In the genomic region with DNA sequence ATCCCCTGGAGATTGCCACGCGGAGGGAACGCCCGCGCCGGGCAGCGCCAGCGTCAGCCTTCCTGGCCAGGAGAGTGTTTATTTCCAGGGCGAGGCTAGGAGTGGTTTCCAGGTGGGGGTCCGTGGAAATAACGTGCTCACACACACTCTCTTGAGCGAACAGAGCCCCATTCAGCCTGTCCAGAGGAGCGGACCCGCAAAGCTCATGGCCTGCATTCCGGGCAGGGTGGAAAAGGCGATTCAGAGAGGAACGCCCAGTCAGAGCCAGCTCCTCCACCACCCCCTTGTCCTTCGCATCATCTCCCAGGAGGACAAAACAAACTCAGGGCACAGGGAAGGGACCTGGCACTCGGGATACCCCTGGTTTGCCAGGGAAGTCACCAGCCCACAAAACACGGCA, we compare ENCODE assay signal across 32 cellular contexts. TPM values are rescaled to one million over a fixed set of nuclear protein-coding genes. Genes with fewer than 3 reads are reported as not detected.
"Had no signal": no experiment of that assay in that cellular context is flagged by ENCODE, and none has a peak within 500 bp of the region (broad histone marks: within the 10 kb centered on the region; RNA-seq: fewer than 3 reads in every experiment).

No MANE protein-coding gene starts in this region.

- H3K9ac ChIP-seq: KMS-11, SK-N-SH had no signal

- H3K36me3 Mint-ChIP-seq: activated CD8-positive, alpha-beta memory T cell treated with anti-CD3 and anti-CD28 coated beads, Interleukin-2, amount 10 ng/mL, durations not matched to agents 7 days and 5 days; activated naive CD8-positive, alpha-beta T cell treated with anti-CD3 and anti-CD28 coated beads for 36 hours; WTC11 had no signal

- H3K9me3 Mint-ChIP-seq: activated CD4-positive, alpha-beta memory T cell treated with anti-CD3 and anti-CD28 coated beads, Interleukin-2, amount 10 ng/mL, durations not matched to agents 7 days and 5 days; activated naive CD8-positive, alpha-beta T cell treated with anti-CD3 and anti-CD28 coated beads for 36 hours; activated T-cell treated with anti-CD3 and anti-CD28 coated beads, Interleukin-2, amount 50 U/mL, for 72 hours; activated T-helper 17 cell treated with anti-CD3 and anti-CD28 coated beads, Interleukin-2, amount 50 U/mL, for 72 hours; T-helper 1 cell treated with Interleukin-12 subunit alpha and Interleukin-12 subunit beta and Interleukin-4 antibody, amounts not matched to agents 30 μg/mL and 1 μg/mL, for 36 hours; T-helper 2 cell treated with Interferon-gamma antibody and Interleukin-4, amounts not matched to agents 5 μg/mL and 100 μg/mL, for 36 hours; WTC11 had no signal

- H3K27me3 Mint-ChIP-seq: activated CD4-positive, alpha-beta T cell treated with anti-CD3 and anti-CD28 coated beads for 36 hours; activated naive CD8-positive, alpha-beta T cell treated with anti-CD3 and anti-CD28 coated beads for 36 hours had no signal

- DNase-seq: activated CD4-positive, alpha-beta memory T cell treated with anti-CD3 and anti-CD28 coated beads, Interleukin-2, amount 10 ng/mL, durations not matched to agents 7 days and 5 days; activated CD4-positive, alpha-beta T cell treated with anti-CD3 and anti-CD28 coated beads for 36 hours; activated CD8-positive, alpha-beta memory T cell treated with anti-CD3 and anti-CD28 coated beads for 24 hours; activated CD8-positive, alpha-beta memory T cell treated with anti-CD3 and anti-CD28 coated beads, Interleukin-2, amount 10 ng/mL, durations not matched to agents 7 days and 5 days; activated CD8-positive, alpha-beta memory T cell treated with anti-CD3 and anti-CD28 coated beads, Interleukin-2, amount 50 U/mL, for 48 hours; activated effector memory CD4-positive, alpha-beta T cell treated with anti-CD3 and anti-CD28 coated beads, Interleukin-2, amount 50 U/mL, for 16 hours; activated naive CD4-positive, alpha-beta T cell; activated naive CD4-positive, alpha-beta T cell treated with anti-CD3 and anti-CD28 coated beads, Interleukin-2, amount 50 U/mL, for 16 hours; activated naive CD8-positive, alpha-beta T cell treated with anti-CD3 and anti-CD28 coated beads for 36 hours; activated T-cell treated with anti-CD3 and anti-CD28 coated beads, Interleukin-2, amount 50 U/mL, for 72 hours; amniotic stem cell; aorta; MM.1S; MV-4-11; NCI-H1092; NCI-H1436 treated with DMSO at 0.1 percent for 48 hours; NCI-H1694 treated with DMSO at 0.1 percent for 48 hours; NCI-H2029; NCI-H345; NCI-H524 treated with DMSO at 0.1 percent for 48 hours; RPMI8226; SHP77 treated with DMSO at 0.1 percent for 48 hours; SK-N-SH had no signal

- H3K27ac Mint-ChIP-seq: activated CD4-positive, alpha-beta memory T cell treated with anti-CD3 and anti-CD28 coated beads, Interleukin-2, amount 10 ng/mL, durations not matched to agents 7 days and 5 days; activated CD4-positive, alpha-beta T cell treated with anti-CD3 and anti-CD28 coated beads for 36 hours; activated CD8-positive, alpha-beta memory T cell treated with anti-CD3 and anti-CD28 coated beads, Interleukin-2, amount 10 ng/mL, durations not matched to agents 7 days and 5 days; activated naive CD8-positive, alpha-beta T cell treated with anti-CD3 and anti-CD28 coated beads for 36 hours; activated T-cell treated with anti-CD3 and anti-CD28 coated beads, Interleukin-2, amount 50 U/mL, for 72 hours; T-helper 1 cell treated with Interleukin-12 subunit alpha and Interleukin-12 subunit beta and Interleukin-4 antibody, amounts not matched to agents 30 μg/mL and 1 μg/mL, for 36 hours; T-helper 2 cell treated with Interferon-gamma antibody and Interleukin-4, amounts not matched to agents 5 μg/mL and 100 μg/mL, for 36 hours; WTC11 had no signal

- H3K4me2 ChIP-seq: KMS-11, SK-N-SH had no signal

- H3K4me3 Mint-ChIP-seq: activated CD4-positive, alpha-beta memory T cell treated with anti-CD3 and anti-CD28 coated beads, Interleukin-2, amount 10 ng/mL, durations not matched to agents 7 days and 5 days; activated CD4-positive, alpha-beta T cell treated with anti-CD3 and anti-CD28 coated beads for 36 hours; activated CD8-positive, alpha-beta memory T cell treated with anti-CD3 and anti-CD28 coated beads, Interleukin-2, amount 10 ng/mL, durations not matched to agents 7 days and 5 days; activated naive CD8-positive, alpha-beta T cell treated with anti-CD3 and anti-CD28 coated beads for 36 hours; activated T-cell treated with anti-CD3 and anti-CD28 coated beads, Interleukin-2, amount 50 U/mL, for 72 hours; activated T-helper 17 cell treated with anti-CD3 and anti-CD28 coated beads, Interleukin-2, amount 50 U/mL, for 72 hours; T-helper 1 cell treated with Interleukin-12 subunit alpha and Interleukin-12 subunit beta and Interleukin-4 antibody, amounts not matched to agents 30 μg/mL and 1 μg/mL, for 36 hours; T-helper 2 cell treated with Interferon-gamma antibody and Interleukin-4, amounts not matched to agents 5 μg/mL and 100 μg/mL, for 36 hours; WTC11 had no signal

- ATAC-seq: activated CD4-positive, alpha-beta T cell treated with anti-CD3 and anti-CD28 coated beads for 36 hours; activated CD4-positive, CD25-positive, alpha-beta regulatory T cell treated with anti-CD3 and anti-CD28 coated beads, Interleukin-2, amount 50 U/mL, for 24 hours; activated CD8-positive, alpha-beta memory T cell treated with anti-CD3 and anti-CD28 coated beads, Interleukin-2, amount 10 ng/mL, durations not matched to agents 7 days and 5 days; activated T-cell treated with anti-CD3 and anti-CD28 coated beads, Interleukin-2, amount 50 U/mL, for 72 hours; activated T-helper 17 cell treated with anti-CD3 and anti-CD28 coated beads, Interleukin-2, amount 50 U/mL, for 72 hours; Panc1; WTC11 had no signal

- H3K4me3 ChIP-seq: SJSA1 had no signal

- H3K4me1 ChIP-seq: SJSA1 had no signal

- H3K4me1 Mint-ChIP-seq: activated CD4-positive, alpha-beta memory T cell treated with anti-CD3 and anti-CD28 coated beads, Interleukin-2, amount 10 ng/mL, durations not matched to agents 7 days and 5 days; activated CD4-positive, alpha-beta T cell treated with anti-CD3 and anti-CD28 coated beads for 36 hours; activated CD8-positive, alpha-beta memory T cell treated with anti-CD3 and anti-CD28 coated beads, Interleukin-2, amount 10 ng/mL, durations not matched to agents 7 days and 5 days; activated T-helper 17 cell treated with anti-CD3 and anti-CD28 coated beads, Interleukin-2, amount 50 U/mL, for 72 hours had no signal

- H3K27ac ChIP-seq: KMS-11, SJSA1 had no signal

- H3K9me3 ChIP-seq: SK-N-SH had no signal

- H3K36me3 ChIP-seq: SJSA1 had no signal

RNA-seq across cellular contexts. Expression of a gene that starts 40.2 kb away (rescaled TPM):
- total RNA-seq: LHCN-M2 had no signal
